Comparison of ENCODE assay signal across 8 cellular contexts in the genomic region with DNA sequence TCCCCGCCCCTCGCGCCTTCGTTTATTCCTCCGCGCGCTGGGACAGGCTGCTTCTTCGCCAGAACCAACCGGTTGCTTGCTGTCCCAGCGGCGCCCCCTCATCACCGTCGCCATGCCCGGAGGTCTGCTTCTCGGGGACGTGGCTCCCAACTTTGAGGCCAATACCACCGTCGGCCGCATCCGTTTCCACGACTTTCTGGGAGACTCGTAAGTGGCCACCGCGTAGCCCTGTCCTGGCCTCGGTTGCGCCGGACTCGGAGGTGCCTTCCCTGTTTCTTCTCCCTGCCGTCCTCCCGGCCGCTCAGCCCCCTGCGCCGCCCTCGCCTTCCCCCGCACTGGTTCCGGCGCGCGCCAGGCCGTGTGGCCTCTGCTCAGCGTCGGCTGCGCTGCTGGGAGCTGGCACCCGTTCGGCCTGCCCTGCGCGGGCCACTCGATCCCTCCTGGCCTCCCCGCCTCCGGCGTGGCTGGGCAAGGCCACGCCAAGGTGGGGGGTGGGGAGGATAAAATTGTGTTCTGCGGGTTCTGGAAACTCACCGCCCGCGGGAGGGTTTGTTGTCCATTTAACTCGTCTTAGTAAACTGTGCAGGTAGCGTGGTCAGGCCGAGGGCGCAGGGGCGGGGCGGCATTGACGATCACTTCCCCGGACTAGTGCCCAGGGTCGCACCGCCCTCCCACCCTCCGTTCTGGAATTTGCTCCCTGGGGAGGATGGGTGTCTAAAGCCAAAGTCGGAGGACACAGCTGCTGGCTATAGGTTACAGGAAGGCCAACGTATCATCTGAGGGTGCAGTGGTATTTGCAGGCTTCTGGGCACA. TPM values are rescaled to one million over a fixed set of nuclear protein-coding genes. Genes with fewer than 3 reads are reported as not detected.
A peak's percentile ranks its signal among the peaks of the same experiment; 100 is the strongest.
DNase-seq lines count a peak whose midpoint lies in the region; ATAC-seq, FAIRE-seq and TF ChIP-seq lines count a peak whose summit lies in the region.

A gene with protein sequence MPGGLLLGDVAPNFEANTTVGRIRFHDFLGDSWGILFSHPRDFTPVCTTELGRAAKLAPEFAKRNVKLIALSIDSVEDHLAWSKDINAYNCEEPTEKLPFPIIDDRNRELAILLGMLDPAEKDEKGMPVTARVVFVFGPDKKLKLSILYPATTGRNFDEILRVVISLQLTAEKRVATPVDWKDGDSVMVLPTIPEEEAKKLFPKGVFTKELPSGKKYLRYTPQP (plus strand): TSS at position 50 of the 813 bp plus-strand sequence. CDS start 63 bp downstream, at position 113.

- no peak for FAIRE-seq in GM12878 (lab: Jason Lieb, UNC)

- H3K79me2 ChIP-seq in GM12878 (ENCODE audit: control insufficient read depth, insufficient read depth, low read length) (peaks cover 41% of the 10 kb centered on the region), hepatocyte (peaks cover 52% of the 10 kb centered on the region)

- H3K4me3 ChIP-seq in GM12878 (peak within 1 kb of the TSS; percentile 94), hepatocyte (peak within 1 kb of the TSS; percentile 88)

- SMC1A ChIA-PET in GM12878 (lab: Charles Lee; ENCODE audit: uncharacterized antibody, unreplicated experiment): interaction anchor here (0.6 to 2.6 kb wide), 5 partner anchors 10 to 1677 kb away, joined by 3 to 8 read pairs (median 3); no protein-coding TSS in a partner anchor

- no peaks in the 10 kb centered on the region for H3K9me2 ChIP-seq in hepatocyte (replicated peaks; ENCODE audit: insufficient read depth)

- POLR2A ChIA-PET in GM12878 (lab: Charles Lee): interaction anchor here (0.6 to 2.3 kb wide), 12 partner anchors 23 to 746 kb away, joined by 3 to 9 read pairs (median 4); a partner anchor contains a TSS

- no peaks in the 10 kb centered on the region for H3K9me3 ChIP-seq in GM12878 (replicated peaks; ENCODE audit: control insufficient read depth, insufficient read depth, low read length)
- H3K9me3 ChIP-seq in hepatocyte (ENCODE audit: low read depth): no peaks in the 10 kb centered on the region

- DNase-seq in KBM-7: peak; percentile 72
- DNase-seq in SK-N-DZ (ENCODE audit: low spot score): peak; percentile 77
- DNase-seq in GM12878 (ENCODE audit: low read depth, low spot score): no peak
- peak; percentile 71 for DNase-seq in hepatocyte (ENCODE audit: low spot score)
- DNase-seq in renal cortical epithelial cell (ENCODE audit: low read depth): peak; percentile 51
- no peak for DNase-seq in HK-2 (ENCODE audit: unreplicated experiment)

- peak; percentile 48 for ATAC-seq in GM21825 (IDR thresholded peaks at IDR 0.05; ENCODE audit: unreplicated experiment)
- ATAC-seq in GM12878: peak; percentile 74

- TF ChIP-seq EP300 in GM12878 (IDR thresholded peaks at IDR 0.05; ENCODE audit: borderline replicate concordance in 1 of 2, control insufficient read depth in 1 of 2, low read depth in 2 of 2, low read length in 2 of 2): no peak

- intact Hi-C loops in GM12878 (cut with micrococcal nuclease; ENCODE audit: unreplicated experiment): loop anchor here (1.0 to 2.0 kb wide), 2 partner anchors 47 to 347 kb away; a partner anchor contains a TSS

- no peaks in the 10 kb centered on the region for H3K27me3 ChIP-seq in GM12878 (replicated peaks in 1 of 2; ENCODE audit: control insufficient read depth in 2 of 2, insufficient read depth in 2 of 2, low read length in 1 of 2)
- no peaks in the 10 kb centered on the region for H3K27me3 ChIP-seq in hepatocyte

- no TSS peak for BruUV-seq in GM12878 (replicated peaks; lab: Mats Ljungman, UMichigan)

- peaks cover 12% of the 10 kb centered on the region for H3K4me1 ChIP-seq in GM12878 (ENCODE audit: control insufficient read depth, insufficient read depth, low read length)
- H3K4me1 ChIP-seq in hepatocyte (ENCODE audit: insufficient read depth): peaks cover 34% of the 10 kb centered on the region

- H3K36me3 ChIP-seq in GM12878 (ENCODE audit: control insufficient read depth in 2 of 2, insufficient read depth in 2 of 2, low read length in 1 of 2) (peaks cover 2 to 12% of the 10 kb centered on the region in 2 experiments; a peak in 3 of 4 replicates), hepatocyte (replicated peaks; ENCODE audit: insufficient read depth, low read depth) (no peaks in the 10 kb centered on the region)

- peak within 1 kb of the TSS; percentile 91 for H3K27ac ChIP-seq in GM12878 (ENCODE audit: control insufficient read depth, insufficient read depth)
- peak within 1 kb of the TSS; percentile 100 for H3K27ac ChIP-seq in hepatocyte

- WGBS in GM12878 (ENCODE audit: insufficient coverage, insufficient replicate concordance, low lambda C conversion rate, missing lambda C conversion rate): under 1% methylated on average over 57 of the region's 69 CpGs
- under 1% methylated on average over 58 of the region's 69 CpGs for WGBS in hepatocyte (ENCODE audit: low lambda C conversion rate, missing lambda C conversion rate)

- no peaks in the 10 kb centered on the region for H4K20me1 ChIP-seq in GM12878 (ENCODE audit: control insufficient read depth, insufficient read depth)
- peaks cover 26% of the 10 kb centered on the region for H4K20me1 ChIP-seq in hepatocyte (ENCODE audit: insufficient read depth, poor library complexity, severe bottlenecking)

- peak within 1 kb of the TSS; percentile 98 for H3K4me2 ChIP-seq in GM12878 (ENCODE audit: control insufficient read depth, insufficient read depth)
- peak within 1 kb of the TSS; percentile 93 for H3K4me2 ChIP-seq in hepatocyte

- TF ChIP-seq RAD21 in GM12878 (IDR thresholded peaks at IDR 0.05; ENCODE audit: insufficient read depth, low read depth, low read length): no peak

- CTCF ChIA-PET in GM12878 (lab: Yijun Ruan, JAX): interaction anchor here (0.7 to 2.5 kb wide), 9 partner anchors 46 to 733 kb away, joined by 3 to 12 read pairs (median 4); a partner anchor contains a TSS

- peak; percentile 68 for TF ChIP-seq POLR2A in GM10847 (IDR thresholded peaks at IDR 0.05; ENCODE audit: extremely low read depth, insufficient read length)
- peak; percentile 91 for TF ChIP-seq POLR2A in GM12878 (IDR thresholded peaks at IDR 0.05; ENCODE audit: low read depth, low read length)

- TF ChIP-seq CTCF in GM12878 (IDR thresholded peaks at IDR 0.05 in 2 of 3, conservative IDR thresholded peaks at IDR 0.05 in 1 of 3; ENCODE audit: control insufficient read depth in 2 of 3, extremely low read depth in 1 of 3, insufficient read depth in 1 of 3, low read depth in 3 of 3, low read length in 3 of 3) (no peak), hepatocyte (IDR thresholded peaks at IDR 0.05; ENCODE audit: poor library complexity) (no peak)

- in situ Hi-C loops in KBM-7 (cut with MboI; ENCODE audit: low pct_unique_long_range_greater_than_20kb, low sequenced_read_pairs): no loop called here
- in situ Hi-C loops in GM12878 (cut with MboI): no loop called here

- RAD21 ChIA-PET in GM12878 (lab: Charles Lee; ENCODE audit: unreplicated experiment): interaction anchor here (0.9 to 3.4 kb wide), 9 partner anchors 33 to 733 kb away, joined by 3 to 15 read pairs (median 4); a partner anchor contains a TSS

- peak within 1 kb of the TSS; percentile 99 for H2AFZ ChIP-seq in GM12878 (ENCODE audit: control insufficient read depth, low read depth, low read length)
- H2AFZ ChIP-seq in hepatocyte: peak within 1 kb of the TSS; percentile 82

- peak within 1 kb of the TSS; percentile 94 for H3K9ac ChIP-seq in GM12878 (ENCODE audit: control insufficient read depth, insufficient read depth, low read length)

TF ChIP-seq in GM12878, 131 proteins besides CTCF, POLR2A, EP300 and RAD21 (continues in another document):
- TF ChIP-seq, protein P1, sequence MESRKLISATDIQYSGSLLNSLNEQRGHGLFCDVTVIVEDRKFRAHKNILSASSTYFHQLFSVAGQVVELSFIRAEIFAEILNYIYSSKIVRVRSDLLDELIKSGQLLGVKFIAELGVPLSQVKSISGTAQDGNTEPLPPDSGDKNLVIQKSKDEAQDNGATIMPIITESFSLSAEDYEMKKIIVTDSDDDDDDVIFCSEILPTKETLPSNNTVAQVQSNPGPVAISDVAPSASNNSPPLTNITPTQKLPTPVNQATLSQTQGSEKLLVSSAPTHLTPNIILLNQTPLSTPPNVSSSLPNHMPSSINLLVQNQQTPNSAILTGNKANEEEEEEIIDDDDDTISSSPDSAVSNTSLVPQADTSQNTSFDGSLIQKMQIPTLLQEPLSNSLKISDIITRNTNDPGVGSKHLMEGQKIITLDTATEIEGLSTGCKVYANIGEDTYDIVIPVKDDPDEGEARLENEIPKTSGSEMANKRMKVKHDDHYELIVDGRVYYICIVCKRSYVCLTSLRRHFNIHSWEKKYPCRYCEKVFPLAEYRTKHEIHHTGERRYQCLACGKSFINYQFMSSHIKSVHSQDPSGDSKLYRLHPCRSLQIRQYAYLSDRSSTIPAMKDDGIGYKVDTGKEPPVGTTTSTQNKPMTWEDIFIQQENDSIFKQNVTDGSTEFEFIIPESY (IDR thresholded peaks at IDR 0.05): no peak
- TF ChIP-seq TCF7 (IDR thresholded peaks at IDR 0.05; ENCODE audit: borderline replicate concordance): no peak

RNA-seq across cellular contexts. Expression of the gene that starts here (rescaled TPM):
- polyA plus RNA-seq in SK-N-DZ (2014; cell fraction: cytosol; rRNA removed): 193 and 204 TPM in 2 replicates
- 132 and 151 TPM in 2 replicates for polyA plus RNA-seq in SK-N-DZ (2014; cell fraction: nucleus; rRNA removed)
- 57.5 and 63.1 TPM in 2 replicates for total RNA-seq in GM12878 (2013; cell fraction: nucleolus; rRNA removed)
- total RNA-seq in GM12878 (2014; rRNA removed): 98.7 and 102 TPM in 2 replicates
- total RNA-seq in GM12878 (2014; rRNA removed; fragmentation: Illumina TruSeq; extraction: Trizol): 105 and 110 TPM in 2 replicates
- total RNA-seq in GM12878 (2021): 121 and 122 TPM in 2 replicates
- 65.0 TPM for polyA plus RNA-seq in GM12878 (2011; ENCODE audit: low read depth)
- polyA plus RNA-seq in GM12878 (2011; rRNA removed): 145 and 151 TPM in 2 replicates
- polyA plus RNA-seq in GM12878 (2011; cell fraction: cytosol; rRNA removed): 105 and 131 TPM in 2 replicates
- 76.3 and 87.9 TPM in 2 replicates for polyA plus RNA-seq in GM12878 (2011; cell fraction: nucleus; rRNA removed)
- polyA plus RNA-seq in GM12878 (2012): 74.4 and 107 TPM in 2 replicates
- 130 and 143 TPM in 2 replicates for polyA plus RNA-seq in GM12878 (2014; fragmentation: Illumina TruSeq; extraction: Trizol)
- 100 to 1,000 TPM; 204 to 230 TPM for polyA plus RNA-seq in GM12878 (2014; fragmentation: Nextera tagmentation; extraction: Ambion mirVana)
- 70.7 and 73.8 TPM in 2 replicates for polyA plus RNA-seq in GM12878 (2014; rRNA removed)
- 100 to 1,000 TPM; 147 to 162 TPM for polyA plus RNA-seq in GM12878 (2016; fragmentation: Nextera tagmentation; extraction: Ambion mirVana)
- 147 and 151 TPM in 2 replicates for polyA minus RNA-seq in GM12878 (2011; rRNA and poly(A)+ RNA removed)
- polyA minus RNA-seq in GM12878 (2011; cell fraction: cytosol; rRNA and poly(A)+ RNA removed): 43.0 and 63.6 TPM in 2 replicates
- 31.8 and 40.7 TPM in 2 replicates for polyA minus RNA-seq in GM12878 (2011; cell fraction: nucleus; rRNA and poly(A)+ RNA removed)
- total RNA-seq in hepatocyte: 350 and 371 TPM in 2 replicates
- polyA plus RNA-seq in hepatocyte: 400 and 401 TPM in 2 replicates
- 354 and 387 TPM in 2 replicates for total RNA-seq in renal cortical epithelial cell

Comparison
In these comparisons a context has a peak if more than half of its experiments do, and no peak if none do; other contexts are left out.
1. DNase-seq: peak in KBM-7 (single experiment), SK-N-DZ (single experiment), hepatocyte (single experiment) and renal cortical epithelial cell (single experiment); none in GM12878 (single experiment) and HK-2 (single experiment).